Comparison of ENCODE assay signal across 13 cellular contexts in the genomic region with DNA sequence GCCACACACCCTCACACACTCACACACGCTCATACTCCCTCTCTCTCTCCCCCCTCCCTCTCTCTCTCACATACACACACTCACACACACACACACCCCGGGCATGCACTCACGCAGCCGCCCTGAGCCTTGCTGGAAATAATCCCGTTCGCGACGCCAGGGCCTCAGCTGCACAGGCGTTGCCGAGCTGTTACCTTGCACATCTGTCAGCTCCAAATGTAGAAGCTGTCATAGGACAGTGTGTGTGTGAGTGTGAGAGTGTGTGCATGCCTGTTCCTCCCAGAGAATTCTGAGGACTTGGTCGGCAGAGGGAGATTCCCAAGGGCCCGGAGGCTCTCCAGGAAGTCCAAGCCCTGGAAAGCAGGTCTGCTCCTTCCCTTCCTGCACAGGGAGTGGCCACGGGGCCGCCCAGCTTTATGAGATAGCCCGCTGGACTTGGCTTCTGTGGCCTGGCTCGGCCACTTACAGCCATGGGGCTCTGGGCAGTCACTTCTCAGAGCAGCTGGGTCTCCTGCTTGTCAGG. TPM values are rescaled to one million over a fixed set of nuclear protein-coding genes. Genes with fewer than 3 reads are reported as not detected.
DNase-seq lines count a peak whose midpoint lies in the region; ATAC-seq, FAIRE-seq and TF ChIP-seq lines count a peak whose summit lies in the region.
"Had no signal": no experiment of that assay in that cellular context is flagged by ENCODE, and none has a peak within 500 bp of the region (broad histone marks: within the 10 kb centered on the region; RNA-seq: fewer than 3 reads in every experiment).

No MANE protein-coding gene starts in this region.

- H3K4me3 ChIP-seq in mammary epithelial cell (replicated peaks in 1 of 3; ENCODE audit: insufficient read depth in 1 of 3, low read depth in 2 of 3, low read length in 3 of 3) (no peak overlapping the region), epithelial cell of esophagus (ENCODE audit: low read length) (no peak overlapping the region), mesenchymal stem cell (ENCODE audit: insufficient read depth in 1 of 2, low read depth in 1 of 2, low read length in 2 of 2) (peak overlapping the region in 1 of 2 experiments; percentile 66)

- H3K36me3 ChIP-seq in mammary epithelial cell (ENCODE audit: insufficient read depth, low read length) (no peaks in the 10 kb centered on the region), mesenchymal stem cell (ENCODE audit: control insufficient read depth in 1 of 2, insufficient read depth in 2 of 2, low read depth in 1 of 2, low read length in 2 of 2) (peaks cover 13 to 15% of the 10 kb centered on the region in 2 experiments)

- WGBS in mammary epithelial cell (ENCODE audit: low coverage, missing lambda C conversion rate) = 12% methylated on average over 11 of the region's 16 CpGs
- WGBS in mesenchymal stem cell = 44% methylated on average over 16 of the region's 16 CpGs

- H3K4me1 ChIP-seq in mammary epithelial cell (ENCODE audit: insufficient read depth, low read length) = peaks cover 26% of the 10 kb centered on the region
- H3K4me1 ChIP-seq in mesenchymal stem cell (ENCODE audit: control insufficient read depth, insufficient read depth, low read depth, low read length) = peaks cover 13% of the 10 kb centered on the region

- peaks cover 8% of the 10 kb centered on the region for H3K4me1 Mint-ChIP-seq in MCF 10A (ENCODE audit: insufficient read depth, unreplicated experiment)

- H3K27ac Mint-ChIP-seq in MCF 10A (ENCODE audit: low read depth, unreplicated experiment) = no peak overlapping the region
- H3K27ac Mint-ChIP-seq: effector memory CD8-positive, alpha-beta T cell had no signal

- H4K20me1 ChIP-seq in mammary epithelial cell (ENCODE audit: insufficient read depth, low read length) = no peaks in the 10 kb centered on the region

- no peaks in the 10 kb centered on the region for H3K79me1 ChIP-seq in mesenchymal stem cell (replicated peaks; ENCODE audit: low read length, poor library complexity, severe bottlenecking)

- peak overlapping the region in 1 of 2 experiments; percentile 85 for H3K14ac ChIP-seq in mesenchymal stem cell (ENCODE audit: low read length in 2 of 2)

- H3K27ac ChIP-seq in mammary epithelial cell (ENCODE audit: insufficient read depth, low read depth, low read length) = no peak overlapping the region
- H3K27ac ChIP-seq in mesenchymal stem cell (ENCODE audit: low read length, poor library complexity, severe bottlenecking) = no peak overlapping the region
- H3K27ac ChIP-seq: HL-60 had no signal

- H3K27me3 ChIP-seq in mammary epithelial cell (ENCODE audit: insufficient read depth, low read length) (no peaks in the 10 kb centered on the region), mesenchymal stem cell (ENCODE audit: control insufficient read depth in 1 of 2, insufficient read depth in 1 of 2, low read length in 2 of 2) (peaks cover 59 to 62% of the 10 kb centered on the region in 2 experiments)

- H3K79me2 ChIP-seq in mammary epithelial cell (ENCODE audit: insufficient read depth, low read length) = no peaks in the 10 kb centered on the region

- no peak overlapping the region for H2AK5ac ChIP-seq in mesenchymal stem cell (ENCODE audit: low read length, severe bottlenecking)

- no peak for TF ChIP-seq POLR2A in H54 (IDR thresholded peaks at IDR 0.05; ENCODE audit: low read depth, low read length)

- H3K4ac ChIP-seq in mesenchymal stem cell (ENCODE audit: low read depth in 1 of 2, low read length in 2 of 2) = no peak overlapping the region

- in situ Hi-C loops in mammary epithelial cell (cut with MboI; ENCODE audit: low sequenced_read_pairs in 2 of 2) = loop anchor here (10.0 kb wide), 2 partner anchors 269 to 279 kb away; no protein-coding TSS in a partner anchor

- peaks cover 1% of the 10 kb centered on the region for H3K36me3 Mint-ChIP-seq in MCF 10A (ENCODE audit: insufficient read depth, unreplicated experiment)
- H3K36me3 Mint-ChIP-seq: naive thymus-derived CD8-positive, alpha-beta T cell had no signal

- POLR2A ChIA-PET in MCF 10A (lab: Yijun Ruan, JAX) = interaction anchor here (0.5 to 0.6 kb wide), 2 partner anchors 10 to 70 kb away, joined by 3 read pairs; a partner anchor contains a TSS

- H3K27me3 Mint-ChIP-seq in MCF 10A (ENCODE audit: insufficient read depth, unreplicated experiment) = peaks cover 5% of the 10 kb centered on the region

- no peak overlapping the region for H2BK15ac ChIP-seq in mesenchymal stem cell (ENCODE audit: low read depth, poor library complexity, severe bottlenecking)

- H3K9ac ChIP-seq in mammary epithelial cell (ENCODE audit: insufficient read depth, low read length) (no peak overlapping the region), mesenchymal stem cell (ENCODE audit: low read length) (peak overlapping the region; percentile 24)

- no peak overlapping the region for H4K91ac ChIP-seq in mesenchymal stem cell (ENCODE audit: low read length)

- no peak overlapping the region for H2BK5ac ChIP-seq in mesenchymal stem cell (ENCODE audit: low read depth, low read length, poor library complexity, severe bottlenecking)

- H2BK120ac ChIP-seq in mesenchymal stem cell (ENCODE audit: low read depth, low read length) = no peak overlapping the region

- intact Hi-C loops in mammary epithelial cell (cut with micrococcal nuclease) (loop anchor here (2.0 kb wide), 1 partner anchor 17 kb away; no protein-coding TSS in a partner anchor), MCF 10A (cut with micrococcal nuclease) (no loop called here)

- peak overlapping the region in 1 of 2 experiments; percentile 60 for H3K23ac ChIP-seq in mesenchymal stem cell (ENCODE audit: low read length in 2 of 2)

- H2BK12ac ChIP-seq in mesenchymal stem cell (ENCODE audit: low read length in 2 of 2) = no peak overlapping the region

- H2AFZ ChIP-seq in mammary epithelial cell (ENCODE audit: low read depth, low read length) (peak overlapping the region; percentile 73), mesenchymal stem cell (ENCODE audit: low read depth, low read length) (no peak overlapping the region)

- DNase-seq in mammary epithelial cell (no peak), MCF 10A (ENCODE audit: unreplicated experiment) (no peak), epithelial cell of esophagus (ENCODE audit: low read depth) (peak; percentile 60), mesenchymal stem cell (peak; percentile 24), H54 (ENCODE audit: insufficient read length, low spot score) (no peak), HTR-8/SVneo (ENCODE audit: insufficient read length, low spot score) (no peak)
- DNase-seq: effector memory CD8-positive, alpha-beta T cell; naive thymus-derived CD8-positive, alpha-beta T cell had no signal

- H3K9me3 Mint-ChIP-seq in MCF 10A (ENCODE audit: unreplicated experiment) = no peaks in the 10 kb centered on the region
- H3K9me3 Mint-ChIP-seq: effector memory CD8-positive, alpha-beta T cell; naive thymus-derived CD8-positive, alpha-beta T cell had no signal

- H3K18ac ChIP-seq in mesenchymal stem cell (ENCODE audit: low read depth in 1 of 2, low read length in 2 of 2) = no peak overlapping the region

- ATAC-seq in HG02763 (IDR thresholded peaks at IDR 0.05; ENCODE audit: unreplicated experiment) (no peak), HG03108 (IDR thresholded peaks at IDR 0.05; ENCODE audit: unreplicated experiment) (no peak)
- ATAC-seq: effector memory CD8-positive, alpha-beta T cell; naive thymus-derived CD8-positive, alpha-beta T cell had no signal

- CTCF ChIA-PET in mammary epithelial cell (lab: Charles Lee; ENCODE audit: low non-redundant PET) (interaction anchor here (0.6 kb wide), 1 partner anchor 78 kb away, joined by 3 read pairs; no protein-coding TSS in a partner anchor), MCF 10A (lab: Yijun Ruan, JAX) (interaction anchor here (0.6 to 6.4 kb wide), 13 partner anchors 8 to 317 kb away, joined by 3 to 90 read pairs (median 4); a partner anchor contains a TSS)

- TF ChIP-seq CTCF in mammary epithelial cell (conservative IDR thresholded peaks at IDR 0.05 in 1 of 2, IDR thresholded peaks at IDR 0.05 in 1 of 2; ENCODE audit: extremely low read depth in 1 of 2, insufficient read depth in 1 of 2, low read depth in 1 of 2, low read length in 2 of 2) = no peak
- TF ChIP-seq CTCF in MCF 10A (IDR thresholded peaks at IDR 0.05; ENCODE audit: unreplicated experiment) = no peak
- TF ChIP-seq CTCF in epithelial cell of esophagus (IDR thresholded peaks at IDR 0.05; ENCODE audit: insufficient read depth, low read depth, low read length, missing control alignments) = no peak

- H3K4me2 ChIP-seq in mammary epithelial cell (ENCODE audit: insufficient read depth, low read depth, low read length) = peak overlapping the region; percentile 19
- H3K4me2 ChIP-seq in mesenchymal stem cell (ENCODE audit: low read length, poor library complexity, severe bottlenecking) = no peak overlapping the region

- H3K9me3 ChIP-seq in mammary epithelial cell (replicated peaks; ENCODE audit: insufficient read depth, low read length) (no peaks in the 10 kb centered on the region), mesenchymal stem cell (ENCODE audit: control insufficient read depth, low read length) (no peaks in the 10 kb centered on the region)

- no peak for FAIRE-seq in H54 (lab: Jason Lieb, UNC)
- FAIRE-seq in HTR-8/SVneo (lab: Jason Lieb, UNC) = no peak

- no peak overlapping the region for H3K4me3 Mint-ChIP-seq in MCF 10A (ENCODE audit: unreplicated experiment)
- H3K4me3 Mint-ChIP-seq: effector memory CD8-positive, alpha-beta T cell; naive thymus-derived CD8-positive, alpha-beta T cell had no signal

- dilution Hi-C loops in mammary epithelial cell (cut with HindIII; ENCODE audit: low sequenced_read_pairs) = no loop called here

- H4K8ac ChIP-seq in mesenchymal stem cell (ENCODE audit: low read length) = no peak overlapping the region

- no TSS peak for BruUV-seq in mammary epithelial cell (replicated peaks; lab: Mats Ljungman, UMichigan)
- BruUV-seq in MCF 10A (replicated peaks; lab: Mats Ljungman, UMichigan) = no TSS peak

RNA-seq across cellular contexts. Expression of a gene that starts 8.6 kb away (rescaled TPM):
- total RNA-seq in mammary epithelial cell (10 to 100 TPM; 24.5 to 25.1 TPM), MCF 10A (2022) (12.9 and 18.1 TPM in 2 replicates)
- polyA plus RNA-seq in mammary epithelial cell = 37.1 TPM
- polyA minus RNA-seq in mammary epithelial cell = 18.6 TPM
- 10.7 TPM for polyA plus RNA-seq in mesenchymal stem cell (2013, experiment 1 of 2)
- polyA plus RNA-seq in mesenchymal stem cell (2013, experiment 2 of 2) = 10.3 TPM

RNA-seq across cellular contexts. Expression of a gene that starts 21.5 kb away (rescaled TPM):
- total RNA-seq in mammary epithelial cell = not detected
- polyA plus RNA-seq in mammary epithelial cell = not detected
- polyA minus RNA-seq in mammary epithelial cell = 0.31 TPM
- not detected in 2 replicates for total RNA-seq in MCF 10A (2022)
- not detected for polyA plus RNA-seq in mesenchymal stem cell (2013, experiment 1 of 2)
- polyA plus RNA-seq in mesenchymal stem cell (2013, experiment 2 of 2) = not detected
- total RNA-seq: naive thymus-derived CD8-positive, alpha-beta T cell; NCI-H460; T-helper 2 cell treated with Interferon-gamma antibody and Interleukin-4, amounts not matched to agents 100 ng/mL and 5 ng/mL, for 36 hours had no signal
- polyA plus RNA-seq: naive thymus-derived CD8-positive, alpha-beta T cell had no signal

Comparison
In these comparisons a context has a peak if more than half of its experiments do, and no peak if none do; other contexts are left out.
1. DNase-seq: peak in epithelial cell of esophagus (single experiment) and mesenchymal stem cell (single experiment); none in mammary epithelial cell (single experiment), MCF 10A (single experiment), H54 (single experiment) and HTR-8/SVneo (single experiment).